ENCODE assay signal across 20 cellular contexts in the genomic region with DNA sequence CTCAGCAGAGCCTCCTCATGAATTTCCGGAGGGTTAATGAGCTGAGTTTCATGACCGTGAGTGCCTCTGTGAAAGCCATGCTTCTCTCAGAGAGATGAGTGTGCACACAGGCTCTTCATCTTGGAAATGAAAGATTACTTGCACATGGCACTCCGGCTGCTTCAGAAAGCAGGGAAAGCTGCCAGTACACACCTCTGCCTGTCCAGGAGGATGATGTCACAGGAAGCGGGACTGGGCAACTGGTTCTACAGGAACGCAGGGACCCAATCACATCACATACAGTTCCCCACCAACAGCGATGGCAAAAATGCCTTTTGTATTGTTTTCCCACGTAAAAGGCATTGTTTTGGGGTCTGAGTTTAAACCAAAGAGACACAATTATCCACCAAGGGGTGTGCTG.
A peak's percentile ranks its signal among the peaks of the same experiment; 100 is the strongest.
DNase-seq lines count a peak whose midpoint lies in the region; ATAC-seq lines count a peak whose summit lies in the region.
"Had no signal": no experiment of that assay in that cellular context is flagged by ENCODE, and none has a peak within 500 bp of the region (broad histone marks: within the 10 kb centered on the region; RNA-seq: fewer than 3 reads in every experiment).

No MANE protein-coding gene starts in this region.

- H3K4me3 Mint-ChIP-seq in activated T-helper 17 cell treated with anti-CD3 and anti-CD28 coated beads, Interleukin-2, amount 50 U/mL, for 72 hours, result no peak overlapping the region
- H3K4me3 Mint-ChIP-seq: HFFc6 had no signal

- H3K4me1 Mint-ChIP-seq in activated T-helper 17 cell treated with anti-CD3 and anti-CD28 coated beads, Interleukin-2, amount 50 U/mL, for 72 hours, result no peaks in the 10 kb centered on the region

- peaks cover 3% of the 10 kb centered on the region for H3K27me3 Mint-ChIP-seq in activated T-helper 17 cell treated with anti-CD3 and anti-CD28 coated beads, Interleukin-2, amount 50 U/mL, for 72 hours

- DNase-seq in DMS53 (lab: John Stamatoyannopoulos, UW), result peak; percentile 11
- DNase-seq in DMS53 treated with DMSO at 0.1 percent for 48 hours (lab: John Stamatoyannopoulos, UW; ENCODE audit: unreplicated experiment), result no peak
- peak; percentile 27 for DNase-seq in G401 (ENCODE audit: low spot score)
- DNase-seq in RPMI7951 (ENCODE audit: low read depth), result peak; percentile 46
- DNase-seq in kidney tubule cell (ENCODE audit: low spot score), result peak; percentile 58
- DNase-seq in activated gamma-delta T cell (lab: John Stamatoyannopoulos, UW), result no peak
- DNase-seq: DMS79, GOT3, HFFc6, KG1, MM.1S, NCI-H1105, NCI-H187, NCI-H2171, NCI-H446 treated with DMSO at 0.1 percent for 48 hours, NCI-H82, RPMI8226, SW 1271 had no signal

- H3K36me3 Mint-ChIP-seq in activated T-helper 17 cell treated with anti-CD3 and anti-CD28 coated beads, Interleukin-2, amount 50 U/mL, for 72 hours (ENCODE audit: low read depth), result no peaks in the 10 kb centered on the region

- H3K27ac Mint-ChIP-seq in activated T-helper 17 cell treated with anti-CD3 and anti-CD28 coated beads, Interleukin-2, amount 50 U/mL, for 72 hours, result no peak overlapping the region
- H3K27ac Mint-ChIP-seq: HFFc6 had no signal

- in situ Hi-C loops in G401 (cut with HindIII; ENCODE audit: low sequenced_read_pairs), result no loop called here

- no peak for ATAC-seq in GM18511 (IDR thresholded peaks at IDR 0.05; ENCODE audit: unreplicated experiment)
- no peak for ATAC-seq in activated T-helper 17 cell treated with anti-CD3 and anti-CD28 coated beads, Interleukin-2, amount 50 U/mL, for 72 hours (replicated peaks)

- H3K9me3 Mint-ChIP-seq in activated T-helper 17 cell treated with anti-CD3 and anti-CD28 coated beads, Interleukin-2, amount 50 U/mL, for 72 hours, result no peaks in the 10 kb centered on the region
- H3K9me3 Mint-ChIP-seq: HFFc6 had no signal

Comparison
In these comparisons a context has a peak if more than half of its experiments do, and no peak if none do; other contexts are left out.
1. DNase-seq: peak in DMS53 (single experiment), G401 (single experiment), RPMI7951 (single experiment) and kidney tubule cell (single experiment); none in DMS53 treated with DMSO at 0.1 percent for 48 hours (single experiment) and activated gamma-delta T cell (single experiment).